9 cellular contexts compared by ENCODE assay signal in genomic region chr4:40924793-40925117, GRCh38.
DNase-seq lines count a peak whose midpoint lies in the region; FAIRE-seq and TF ChIP-seq lines count a peak whose summit lies in the region.
"Had no signal": no experiment of that assay in that cellular context is flagged by ENCODE, and none has a peak within 500 bp of the region (broad histone marks: within the 10 kb centered on the region; RNA-seq: fewer than 3 reads in every experiment).

No MANE protein-coding gene starts in this region.

- no peak overlapping the region for H3K4me3 Mint-ChIP-seq in glutamatergic neuron (ENCODE audit: unreplicated experiment)

- TF ChIP-seq CTCF in C4-2B (conservative IDR thresholded peaks at IDR 0.05), result peak; percentile 67
- 0 out of 2 replicates have a peak, but pooled peaks have one; percentile 14 for TF ChIP-seq CTCF in LNCAP (IDR thresholded peaks at IDR 0.05)
- TF ChIP-seq CTCF in VCaP (conservative IDR thresholded peaks at IDR 0.05), result peak; percentile 9
- peak; percentile 46 for TF ChIP-seq CTCF in glutamatergic neuron (IDR thresholded peaks at IDR 0.05; ENCODE audit: partially characterized antibody, unreplicated experiment)
- TF ChIP-seq CTCF in kidney (IDR thresholded peaks at IDR 0.05; ENCODE audit: borderline replicate concordance, extremely low read depth, insufficient read depth), result no peak

- H3K36me3 Mint-ChIP-seq in glutamatergic neuron (ENCODE audit: unreplicated experiment), result no peaks in the 10 kb centered on the region

- DNase-seq in glutamatergic neuron (no peak), kidney (no peak), pons (ENCODE audit: low spot score) (no peak)
- DNase-seq in stimulated activated naive CD4-positive, alpha-beta T cell treated with Interleukin-2 at 50 U/mL for 16 hours (lab: John Stamatoyannopoulos, UW), result no peak
- DNase-seq in stimulated activated CD4-positive, alpha-beta T cell treated with anti-CD3 and anti-CD28 coated beads, Interleukin-4, amount 100 ng/mL, for 4 hours, result no peak
- DNase-seq: SIG-M5 had no signal

- H3K27ac ChIP-seq in C4-2B, result no peak overlapping the region
- H3K27ac ChIP-seq in VCaP, result peak overlapping the region; percentile 95
- no peak overlapping the region for H3K27ac ChIP-seq in kidney (ENCODE audit: low read depth in 2 of 2, low read length in 2 of 2)

- H3K27me3 Mint-ChIP-seq in glutamatergic neuron (ENCODE audit: unreplicated experiment), result peaks cover 7% of the 10 kb centered on the region

- H3K9ac ChIP-seq in kidney (ENCODE audit: low read length in 2 of 2), result no peak overlapping the region

- peaks cover 4% of the 10 kb centered on the region for H3K4me1 Mint-ChIP-seq in glutamatergic neuron (ENCODE audit: low read depth, unreplicated experiment)

- no peaks in the 10 kb centered on the region for H3K4me1 ChIP-seq in kidney (ENCODE audit: control insufficient read depth in 1 of 2, insufficient read depth in 1 of 2, low read depth in 1 of 2, low read length in 2 of 2)

- H3K9me3 ChIP-seq in kidney (ENCODE audit: control insufficient read depth in 1 of 2, low read length in 2 of 2), result no peaks in the 10 kb centered on the region

- H3K27ac Mint-ChIP-seq in glutamatergic neuron (ENCODE audit: unreplicated experiment), result no peak overlapping the region

- FAIRE-seq in kidney (lab: Jason Lieb, UNC), result no peak

- intact Hi-C loops in kidney (cut with DNase I), result no loop called here

- peaks cover 6% of the 10 kb centered on the region for H3K9me3 Mint-ChIP-seq in glutamatergic neuron (ENCODE audit: unreplicated experiment)

- H3K36me3 ChIP-seq in kidney (ENCODE audit: control insufficient read depth in 1 of 2, insufficient read depth in 2 of 2, low read length in 2 of 2), result peaks cover 0 to 7% of the 10 kb centered on the region in 2 donors

- H3K4me3 ChIP-seq in kidney (ENCODE audit: low read length in 2 of 2), result no peak overlapping the region
